ENCODE assay signal across 1 cellular context in genomic region chr12:109097435-109098141, GRCh38.
A peak's percentile ranks its signal among the peaks of the same experiment; 100 is the strongest.
TF ChIP-seq lines count a peak whose summit lies in the region.

Gene UNG (plus strand): TSS chr12:109097597. CDS start chr12:109097680, 83 bp downstream.

TF ChIP-seq in HepG2, 621 proteins besides CTCF, POLR2A, EP300 and RAD21 (continued from another document and continues in another):
- no peak for TF ChIP-seq GRHL1 (CRISPR knock-in tag; conservative IDR thresholded peaks at IDR 0.05)
- TF ChIP-seq HNRNPLL (IDR thresholded peaks at IDR 0.05; ENCODE audit: low read depth, low read length, poor library complexity, severe bottlenecking): peak; percentile 10
- peak; percentile 68 for TF ChIP-seq IRX3 (CRISPR knock-in tag; IDR thresholded peaks at IDR 0.05; ENCODE audit: borderline replicate concordance, low read depth)
- no peak for TF ChIP-seq ZNF549 (CRISPR knock-in tag; IDR thresholded peaks at IDR 0.05)
- TF ChIP-seq ELK4 (CRISPR knock-in tag; IDR thresholded peaks at IDR 0.05; ENCODE audit: borderline replicate concordance): no peak
- TF ChIP-seq TFDP2 (CRISPR knock-in tag; IDR thresholded peaks at IDR 0.05): peak; percentile 97
- TF ChIP-seq SIN3B (IDR thresholded peaks at IDR 0.05; ENCODE audit: low read length): peak; percentile 97
- no peak for TF ChIP-seq STAT6 (CRISPR knock-in tag; IDR thresholded peaks at IDR 0.05; ENCODE audit: borderline replicate concordance)
- no peak for TF ChIP-seq ZBTB40 (IDR thresholded peaks at IDR 0.05)
- TF ChIP-seq ZBTB40 (CRISPR knock-in tag; IDR thresholded peaks at IDR 0.05): no peak
- TF ChIP-seq SMARCE1 (IDR thresholded peaks at IDR 0.05; ENCODE audit: borderline replicate concordance): no peak
- no peak for TF ChIP-seq MBD4 (IDR thresholded peaks at IDR 0.05; ENCODE audit: borderline replicate concordance, low read length)
- 0 out of 2 replicates have a peak, but pooled peaks have one; percentile 8 for TF ChIP-seq SPEN (CRISPR knock-in tag; IDR thresholded peaks at IDR 0.05; ENCODE audit: low read depth)
- TF ChIP-seq DPF2 (CRISPR knock-in tag; IDR thresholded peaks at IDR 0.05; ENCODE audit: borderline replicate concordance, low read depth): no peak
- TF ChIP-seq USF2 (IDR thresholded peaks at IDR 0.05; ENCODE audit: low read depth, low read length): peak; percentile 24; the same call in 1 of the 2 replicates
- TF ChIP-seq USF2 (CRISPR knock-in tag; IDR thresholded peaks at IDR 0.05; ENCODE audit: borderline replicate concordance): peak; percentile 65; the same call in 1 of the 2 replicates
- TF ChIP-seq JUN (CRISPR knock-in tag; IDR thresholded peaks at IDR 0.05): no peak
- no peak; the same call in 1 of the 2 replicates for TF ChIP-seq ZNF543 (CRISPR knock-in tag; IDR thresholded peaks at IDR 0.05)
- no peak for TF ChIP-seq HMGA1 (CRISPR knock-in tag; conservative IDR thresholded peaks at IDR 0.05)
- peak; percentile 8; the same call in 1 of the 2 replicates for TF ChIP-seq HDAC2 (CRISPR knock-in tag; IDR thresholded peaks at IDR 0.05)
- no peak for TF ChIP-seq TBX3 (IDR thresholded peaks at IDR 0.05; ENCODE audit: borderline replicate concordance)
- TF ChIP-seq BCLAF1 (IDR thresholded peaks at IDR 0.05): no peak
- TF ChIP-seq ZBTB44 (CRISPR knock-in tag; IDR thresholded peaks at IDR 0.05): no peak
- TF ChIP-seq ZFP90 (CRISPR knock-in tag; IDR thresholded peaks at IDR 0.05; ENCODE audit: borderline replicate concordance): no peak
- no peak for TF ChIP-seq MYNN (CRISPR knock-in tag; IDR thresholded peaks at IDR 0.05; ENCODE audit: low read depth)
- no peak for TF ChIP-seq REXO4 (CRISPR knock-in tag; IDR thresholded peaks at IDR 0.05; ENCODE audit: borderline replicate concordance)
- TF ChIP-seq MTERF4 (CRISPR knock-in tag; IDR thresholded peaks at IDR 0.05): 0 out of 2 replicates have a peak, but pooled peaks have one; percentile 31
